Comparison of ENCODE assay signal across 18 cellular contexts in genomic region chr7:66356277-66356721, GRCh38.
A peak's percentile ranks its signal among the peaks of the same experiment; 100 is the strongest.
DNase-seq lines count a peak whose midpoint lies in the region; ATAC-seq, FAIRE-seq and TF ChIP-seq lines count a peak whose summit lies in the region.
"Had no signal": no experiment of that assay in that cellular context is flagged by ENCODE, and none has a peak within 500 bp of the region (broad histone marks: within the 10 kb centered on the region; RNA-seq: fewer than 3 reads in every experiment).

No MANE protein-coding gene starts in this region.

- H3K36me3 Mint-ChIP-seq in activated naive CD8-positive, alpha-beta T cell treated with anti-CD3 and anti-CD28 coated beads for 36 hours: no peaks in the 10 kb centered on the region

- WGBS in SK-N-SH (ENCODE audit: low lambda C conversion rate): 73% methylated on average over 6 of the region's 6 CpGs

- H3K9me3 Mint-ChIP-seq in activated naive CD8-positive, alpha-beta T cell treated with anti-CD3 and anti-CD28 coated beads for 36 hours: no peaks in the 10 kb centered on the region
- H3K9me3 Mint-ChIP-seq: brain; stimulated activated naive CD8-positive, alpha-beta T cell treated with anti-CD3 and anti-CD28 coated beads, Interleukin-15, amount 100 ng/mL, for 72 hours had no signal

- TF ChIP-seq RAD21 in SK-N-SH (IDR thresholded peaks at IDR 0.05; ENCODE audit: low read length): no peak

- no peak overlapping the region for H3K27ac Mint-ChIP-seq in activated naive CD8-positive, alpha-beta T cell treated with anti-CD3 and anti-CD28 coated beads for 36 hours
- H3K27ac Mint-ChIP-seq: stimulated activated naive CD8-positive, alpha-beta T cell treated with anti-CD3 and anti-CD28 coated beads, Interleukin-15, amount 100 ng/mL, for 72 hours had no signal

- H2AFZ ChIP-seq in SK-N-SH (ENCODE audit: low read depth): no peak overlapping the region

- H3K9me3 ChIP-seq in SK-N-SH: no peaks in the 10 kb centered on the region
- H3K9me3 ChIP-seq: Caco-2 had no signal

- ATAC-seq in SK-N-SH treated with all-trans-retinoic acid at 6 μM for 48 hours (no peak), GM18519 (IDR thresholded peaks at IDR 0.05; ENCODE audit: low FRiP score, unreplicated experiment) (no peak)
- ATAC-seq: stimulated activated naive CD8-positive, alpha-beta T cell treated with anti-CD3 and anti-CD28 coated beads, Interleukin-15, amount 100 ng/mL, for 72 hours had no signal

- H3K4me1 Mint-ChIP-seq in activated naive CD8-positive, alpha-beta T cell treated with anti-CD3 and anti-CD28 coated beads for 36 hours: no peaks in the 10 kb centered on the region
- H3K4me1 Mint-ChIP-seq: stimulated activated naive CD8-positive, alpha-beta T cell treated with anti-CD3 and anti-CD28 coated beads, Interleukin-15, amount 100 ng/mL, for 72 hours had no signal

- no peaks in the 10 kb centered on the region for H3K79me2 ChIP-seq in SK-N-SH (ENCODE audit: insufficient read depth)

- peaks cover 16 to 25% of the 10 kb centered on the region in 2 experiments; a peak in 3 of 4 replicates for H3K4me1 ChIP-seq in SK-N-SH (ENCODE audit: control insufficient read depth in 1 of 2, insufficient read depth in 2 of 2, low read depth in 1 of 2, low read length in 1 of 2)

- CTCF ChIA-PET in SK-N-SH (lab: Yijun Ruan, JAX): interaction anchor here (0.6 kb wide), 1 partner anchor 109 kb away, joined by 3 read pairs; no protein-coding TSS in a partner anchor

- H3K36me3 ChIP-seq in SK-N-SH (replicated peaks in 1 of 2; ENCODE audit: control insufficient read depth in 1 of 2, insufficient read depth in 2 of 2, low read length in 1 of 2) (peaks cover 5 to 7% of the 10 kb centered on the region in 2 experiments), brain microvascular endothelial cell (replicated peaks) (no peaks in the 10 kb centered on the region)

- no peak for FAIRE-seq in urothelium cell line (lab: Jason Lieb, UNC)

- peak overlapping the region; percentile 58 for H3K4me2 ChIP-seq in SK-N-SH

- in situ Hi-C loops in brain microvascular endothelial cell (cut with HindIII; ENCODE audit: low pct_ligation_motif_present, low sequenced_read_pairs): no loop called here

- H3K27me3 Mint-ChIP-seq in activated naive CD8-positive, alpha-beta T cell treated with anti-CD3 and anti-CD28 coated beads for 36 hours: no peaks in the 10 kb centered on the region
- H3K27me3 Mint-ChIP-seq: brain; stimulated activated naive CD8-positive, alpha-beta T cell treated with anti-CD3 and anti-CD28 coated beads, Interleukin-15, amount 100 ng/mL, for 72 hours had no signal

- H3K27ac ChIP-seq in SK-N-SH (ENCODE audit: low read depth in 2 of 2, low read length in 1 of 2): peak overlapping the region in 1 of 2 experiments; percentile 43; a peak in 2 of 4 replicates
- H3K27ac ChIP-seq in brain microvascular endothelial cell: peak overlapping the region; percentile 29
- H3K27ac ChIP-seq: 22Rv1, dorsolateral prefrontal cortex had no signal

- DNase-seq in SK-N-SH: no peak
- no peak for DNase-seq in brain microvascular endothelial cell
- DNase-seq in islet precursor cell: peak; percentile 68
- DNase-seq in urothelium cell line (ENCODE audit: low spot score): peak; percentile 83
- DNase-seq in hepatic stellate cell (ENCODE audit: low spot score): no peak
- DNase-seq in activated naive CD8-positive, alpha-beta T cell treated with anti-CD3 and anti-CD28 coated beads for 36 hours: no peak
- DNase-seq: activated effector memory CD4-positive, alpha-beta T cell treated with anti-CD3 and anti-CD28 coated beads, Interleukin-2, amount 50 U/mL, for 16 hours; dorsolateral prefrontal cortex; NCI-H1694 treated with DMSO at 0.1 percent for 48 hours; NCI-H446 treated with DMSO at 0.1 percent for 48 hours; OCI-M1; stimulated activated CD4-positive, alpha-beta T cell treated with anti-CD3 and anti-CD28 coated beads, Interleukin-12 subunit alpha, Interleukin-12 subunit beta, amount 100 ng/mL, for 4 hours; stimulated activated naive CD8-positive, alpha-beta T cell treated with anti-CD3 and anti-CD28 coated beads, Interleukin-15, amount 100 ng/mL, for 72 hours had no signal

- no peak overlapping the region for H3K4me3 ChIP-seq in SK-N-SH (ENCODE audit: low read depth in 2 of 2, low read length in 1 of 2)
- no peak overlapping the region for H3K4me3 ChIP-seq in brain microvascular endothelial cell (ENCODE audit: low read depth, low read length)
- H3K4me3 ChIP-seq: dorsolateral prefrontal cortex had no signal

- TF ChIP-seq CTCF in SK-N-SH (IDR thresholded peaks at IDR 0.05) (no peak), brain microvascular endothelial cell (IDR thresholded peaks at IDR 0.05; ENCODE audit: low read depth, low read length, missing control alignments) (no peak)

- POLR2A ChIA-PET in SK-N-SH (lab: Yijun Ruan, JAX): no interaction called here

- H4K20me1 ChIP-seq in SK-N-SH (ENCODE audit: insufficient read depth): no peaks in the 10 kb centered on the region

- no peak overlapping the region for H3K4me3 Mint-ChIP-seq in activated naive CD8-positive, alpha-beta T cell treated with anti-CD3 and anti-CD28 coated beads for 36 hours
- H3K4me3 Mint-ChIP-seq: brain; stimulated activated naive CD8-positive, alpha-beta T cell treated with anti-CD3 and anti-CD28 coated beads, Interleukin-15, amount 100 ng/mL, for 72 hours had no signal

- H3F3A ChIP-seq in SK-N-SH (replicated peaks; ENCODE audit: insufficient read depth): no peaks in the 10 kb centered on the region

- H3K27me3 ChIP-seq in SK-N-SH (ENCODE audit: insufficient read depth): no peaks in the 10 kb centered on the region
- no peaks in the 10 kb centered on the region for H3K27me3 ChIP-seq in brain microvascular endothelial cell (replicated peaks)
- H3K27me3 ChIP-seq: dorsolateral prefrontal cortex had no signal

- no peaks in the 10 kb centered on the region for H3K9me2 ChIP-seq in SK-N-SH

- TF ChIP-seq EP300 in SK-N-SH (IDR thresholded peaks at IDR 0.05; ENCODE audit: borderline replicate concordance in 1 of 2, low read depth in 1 of 2, low read length in 1 of 2): peak in 1 of 2 experiments; percentile 70; a peak in 1 of 4 replicates

- no peak overlapping the region for H3K9ac ChIP-seq in SK-N-SH

TF ChIP-seq in SK-N-SH, 30 proteins besides CTCF, POLR2A, EP300 and RAD21 (continues in another document):
- peak; percentile 77 for TF ChIP-seq TCF12 (IDR thresholded peaks at IDR 0.05)
- TF ChIP-seq PBX3 (IDR thresholded peaks at IDR 0.05): peak; percentile 42; the same call in 1 of the 2 replicates
- peak; percentile 54; the same call in 1 of the 2 replicates for TF ChIP-seq TEAD4 (IDR thresholded peaks at IDR 0.05; ENCODE audit: borderline replicate concordance, insufficient read depth)
- no peak for TF ChIP-seq TAF1 (IDR thresholded peaks at IDR 0.05; ENCODE audit: borderline replicate concordance, low read depth, low read length)
- no peak for TF ChIP-seq GATA2 (CRISPR knock-in tag; IDR thresholded peaks at IDR 0.05)

TF ChIP-seq in SK-N-SH treated with all-trans-retinoic acid at 6 μM for 48 hours, 23 proteins besides CTCF, POLR2A, EP300 and RAD21 (continues in another document):
- no peak for TF ChIP-seq BACH2 (CRISPR knock-in tag; IDR thresholded peaks at IDR 0.05; ENCODE audit: borderline replicate concordance)
- TF ChIP-seq OSR1 (CRISPR knock-in tag; IDR thresholded peaks at IDR 0.05): no peak
- no peak for TF ChIP-seq TCF4 (CRISPR knock-in tag; IDR thresholded peaks at IDR 0.05; ENCODE audit: borderline replicate concordance)
- no peak for TF ChIP-seq TSHZ2 (CRISPR knock-in tag; IDR thresholded peaks at IDR 0.05)
- TF ChIP-seq ISL1 (CRISPR knock-in tag; IDR thresholded peaks at IDR 0.05): no peak
- TF ChIP-seq ZNF70 (CRISPR knock-in tag; IDR thresholded peaks at IDR 0.05): no peak
- no peak for TF ChIP-seq ESRRG (CRISPR knock-in tag; IDR thresholded peaks at IDR 0.05)
- no peak for TF ChIP-seq CSRNP3 (CRISPR knock-in tag; IDR thresholded peaks at IDR 0.05)
- no peak for TF ChIP-seq PPARA (CRISPR knock-in tag; IDR thresholded peaks at IDR 0.05; ENCODE audit: borderline replicate concordance)
- TF ChIP-seq GLIS3 (CRISPR knock-in tag; IDR thresholded peaks at IDR 0.05): no peak
- TF ChIP-seq ZFP3 (CRISPR knock-in tag; IDR thresholded peaks at IDR 0.05): no peak
- no peak for TF ChIP-seq TOX (CRISPR knock-in tag; IDR thresholded peaks at IDR 0.05; ENCODE audit: borderline replicate concordance)

Comparison
In these comparisons a context has a peak if more than half of its experiments do, and no peak if none do; other contexts are left out.
1. DNase-seq: peak in islet precursor cell (single experiment) and urothelium cell line (single experiment); none in SK-N-SH (single experiment), brain microvascular endothelial cell (single experiment), hepatic stellate cell (single experiment) and activated naive CD8-positive, alpha-beta T cell treated with anti-CD3 and anti-CD28 coated beads for 36 hours (single experiment).